8 cellular contexts compared by ENCODE assay signal in genomic region chr10:102114861-102115618, GRCh38. TPM values are rescaled to one million over a fixed set of nuclear protein-coding genes. Genes with fewer than 3 reads are reported as not detected.
DNase-seq lines count a peak whose midpoint lies in the region; ATAC-seq, FAIRE-seq and TF ChIP-seq lines count a peak whose summit lies in the region.

No MANE protein-coding gene starts in this region.

- peaks cover 77% of the 10 kb centered on the region for H3K79me2 ChIP-seq in PC-3 (ENCODE audit: low read length)

- no peak overlapping the region for H3K27ac ChIP-seq in PC-3 (ENCODE audit: low read length)
- peak overlapping the region; percentile 99 for H3K27ac ChIP-seq in esophagus muscularis mucosa (replicated peaks in 1 of 4)
- H3K27ac ChIP-seq in muscle layer of duodenum (ENCODE audit: low read length) = peak overlapping the region; percentile 72

- H4K20me1 ChIP-seq in PC-3 (ENCODE audit: low read length) = peaks cover 10% of the 10 kb centered on the region

- H3K9me2 ChIP-seq in PC-3 (replicated peaks; ENCODE audit: low read length) = no peaks in the 10 kb centered on the region

- DNase-seq in COLO829 (ENCODE audit: low spot score) = peak; percentile 44
- DNase-seq in HTR-8/SVneo (ENCODE audit: insufficient read length, low spot score) = peak; percentile 74
- DNase-seq in PC-3 = peak; percentile 81
- peak; percentile 80 for DNase-seq in activated T-cell treated with anti-CD3 and anti-CD28 coated beads, Interleukin-2, amount 50 U/mL, for 4 hours
- peak; percentile 97 for DNase-seq in esophagus muscularis mucosa (ENCODE audit: extremely low spot score)
- DNase-seq in stimulated activated CD8-positive, alpha-beta memory T cell treated with anti-CD3 and anti-CD28 coated beads, Interleukin-7, amount 100 ng/mL, for 48 hours (ENCODE audit: extremely low read depth in 1 of 2, low read depth in 1 of 2) = peak; percentile 79 to 83

- no peak for TF ChIP-seq CTCF in PC-3 (conservative IDR thresholded peaks at IDR 0.05; ENCODE audit: low read depth, low read length)
- no peak for TF ChIP-seq CTCF in esophagus muscularis mucosa (IDR thresholded peaks at IDR 0.05)

- BruUV-seq in PC-3 (replicated peaks; lab: Mats Ljungman, UMichigan) = no TSS peak

- H3K27me3 ChIP-seq in PC-3 (ENCODE audit: low read length) = no peaks in the 10 kb centered on the region
- H3K27me3 ChIP-seq in esophagus muscularis mucosa = no peaks in the 10 kb centered on the region
- no peaks in the 10 kb centered on the region for H3K27me3 ChIP-seq in muscle layer of duodenum (ENCODE audit: low read depth, low read length)

- POLR2A ChIA-PET in PC-3 (lab: Charles Lee; ENCODE audit: unreplicated experiment) = no interaction called here

- H3K9me3 ChIP-seq in PC-3 (ENCODE audit: low read length) (no peaks in the 10 kb centered on the region), esophagus muscularis mucosa (no peaks in the 10 kb centered on the region), muscle layer of duodenum (ENCODE audit: control insufficient read depth in 1 of 2, low read length in 2 of 2) (no peaks in the 10 kb centered on the region)

- H3K9ac ChIP-seq in PC-3 (ENCODE audit: low read length) = peak overlapping the region; percentile 47; the same call in 1 of the 2 replicates

- peak; percentile 13 for FAIRE-seq in HTR-8/SVneo (lab: Jason Lieb, UNC)

- CTCF ChIA-PET in PC-3 (lab: Charles Lee) = interaction anchor here (0.5 kb wide), 1 partner anchor 1049 kb away, joined by 4 read pairs; no protein-coding TSS in a partner anchor

- no peak for TF ChIP-seq EP300 in esophagus muscularis mucosa (IDR thresholded peaks at IDR 0.05)

- H3K27me3 Mint-ChIP-seq in activated T-cell treated with anti-CD3 and anti-CD28 coated beads, Interleukin-2, amount 50 U/mL, for 4 hours (ENCODE audit: low read depth) = no peaks in the 10 kb centered on the region

- peaks cover 11% of the 10 kb centered on the region for H3K36me3 Mint-ChIP-seq in activated T-cell treated with anti-CD3 and anti-CD28 coated beads, Interleukin-2, amount 50 U/mL, for 4 hours (ENCODE audit: insufficient read depth)

- peak overlapping the region; percentile 60 for H3K4me3 ChIP-seq in PC-3 (ENCODE audit: low read length)
- peak overlapping the region; percentile 59 to 99 (median 82) for H3K4me3 ChIP-seq in esophagus muscularis mucosa
- peak overlapping the region; percentile 60 to 67 for H3K4me3 ChIP-seq in muscle layer of duodenum (ENCODE audit: low read depth in 1 of 2, low read length in 2 of 2)

- 3% methylated on average over 21 of the region's 23 CpGs for WGBS in esophagus muscularis mucosa

- H3K4me2 ChIP-seq in PC-3 (ENCODE audit: low read length) = peak overlapping the region; percentile 89

- ATAC-seq in GM19452 (IDR thresholded peaks at IDR 0.05; ENCODE audit: unreplicated experiment) = peak; percentile 77
- peak; percentile 72 for ATAC-seq in PC-3
- peak; percentile 73 to 74 for ATAC-seq in activated T-cell treated with anti-CD3 and anti-CD28 coated beads, Interleukin-2, amount 50 U/mL, for 4 hours

- intact Hi-C loops in PC-3 (cut with micrococcal nuclease) = no loop called here
- intact Hi-C loops in esophagus muscularis mucosa (cut with DNase I) = no loop called here

- no peaks in the 10 kb centered on the region; the same call in 1 of the 2 replicates for H3K36me3 ChIP-seq in PC-3 (ENCODE audit: low read depth, low read length)
- peaks cover 13 to 17% (median 16%) of the 10 kb centered on the region in 4 donors for H3K36me3 ChIP-seq in esophagus muscularis mucosa
- H3K36me3 ChIP-seq in muscle layer of duodenum (ENCODE audit: control insufficient read depth in 1 of 2, insufficient read depth in 2 of 2, low read length in 2 of 2) = peaks cover 13 to 14% of the 10 kb centered on the region in 2 donors

- TF ChIP-seq POLR2A in esophagus muscularis mucosa (IDR thresholded peaks at IDR 0.05; ENCODE audit: low read depth) = no peak

- no peaks in the 10 kb centered on the region for H3K9me3 Mint-ChIP-seq in activated T-cell treated with anti-CD3 and anti-CD28 coated beads, Interleukin-2, amount 50 U/mL, for 4 hours

- peaks cover 56% of the 10 kb centered on the region for H3K4me1 Mint-ChIP-seq in activated T-cell treated with anti-CD3 and anti-CD28 coated beads, Interleukin-2, amount 50 U/mL, for 4 hours (ENCODE audit: low read depth)

- H3K4me1 ChIP-seq in PC-3 (ENCODE audit: insufficient read depth, low read length) (peaks cover 43% of the 10 kb centered on the region), esophagus muscularis mucosa (peaks cover 64 to 82% (median 77%) of the 10 kb centered on the region in 4 donors), muscle layer of duodenum (ENCODE audit: control insufficient read depth in 1 of 2, insufficient read depth in 2 of 2, low read length in 2 of 2) (peaks cover 41 to 65% of the 10 kb centered on the region in 2 donors)

- H2AFZ ChIP-seq in PC-3 (ENCODE audit: low read length) = peak overlapping the region; percentile 80

- H3F3A ChIP-seq in PC-3 (ENCODE audit: low read length, unreplicated experiment) = no peaks in the 10 kb centered on the region

- H3K4me3 Mint-ChIP-seq in activated T-cell treated with anti-CD3 and anti-CD28 coated beads, Interleukin-2, amount 50 U/mL, for 4 hours = peak overlapping the region; percentile 91

RNA-seq across cellular contexts. Expression of gene LDB1, which starts 5.1 kb away (rescaled TPM):
- 28.3 and 34.2 TPM in 2 replicates for total RNA-seq in PC-3 (2014; rRNA removed)
- 10 to 100 TPM; 55.7 to 59.6 (median 56.2) TPM for total RNA-seq in activated T-cell treated with anti-CD3 and anti-CD28 coated beads, Interleukin-2, amount 50 U/mL, for 4 hours
- 10 to 100 TPM; 59.4 to 79.7 (median 65.6) TPM for total RNA-seq in esophagus muscularis mucosa

RNA-seq across cellular contexts. Expression of gene PPRC1, which starts 17.8 kb away (rescaled TPM):
- total RNA-seq in PC-3 (2014; rRNA removed) = 27.6 and 31.3 TPM in 2 replicates
- total RNA-seq in activated T-cell treated with anti-CD3 and anti-CD28 coated beads, Interleukin-2, amount 50 U/mL, for 4 hours = 100 to 1,000 TPM; 155 to 161 (median 156) TPM
- 10 to 100 TPM; 10.8 to 49.5 (median 20.9) TPM for total RNA-seq in esophagus muscularis mucosa

RNA-seq across cellular contexts. Expression of gene NOLC1, which starts 37.1 kb away (rescaled TPM):
- total RNA-seq in PC-3 (2014; rRNA removed) (69.9 TPM in 2 replicates), esophagus muscularis mucosa (10 to 100 TPM; 28.7 to 83.8 (median 48.5) TPM)
- 100 to 1,000 TPM; 451 to 523 (median 461) TPM for total RNA-seq in activated T-cell treated with anti-CD3 and anti-CD28 coated beads, Interleukin-2, amount 50 U/mL, for 4 hours

RNA-seq across cellular contexts. Expression of gene HPS6, which starts 49.9 kb away (rescaled TPM):
- 24.0 and 26.8 TPM in 2 replicates for total RNA-seq in PC-3 (2014; rRNA removed)
- total RNA-seq in activated T-cell treated with anti-CD3 and anti-CD28 coated beads, Interleukin-2, amount 50 U/mL, for 4 hours = 10 to 100 TPM; 25.4 to 27.7 (median 25.5) TPM
- 10 to 100 TPM; 21.2 to 40.0 (median 28.2) TPM for total RNA-seq in esophagus muscularis mucosa

RNA-seq across cellular contexts. Expression of gene ARMH3, which starts 59.1 kb away (rescaled TPM):
- total RNA-seq in PC-3 (2014; rRNA removed) = 7.8 and 9.7 TPM in 2 replicates
- 10 to 100 TPM; 16.6 to 21.7 (median 21.5) TPM for total RNA-seq in activated T-cell treated with anti-CD3 and anti-CD28 coated beads, Interleukin-2, amount 50 U/mL, for 4 hours
- total RNA-seq in esophagus muscularis mucosa = 10 to 100 TPM; 12.9 to 19.3 (median 16.2) TPM

Comparison
In these comparisons a context has a peak if more than half of its experiments do, and no peak if none do; other contexts are left out.
1. DNase-seq: peak in every context shown above with its lines; median percentile 97 in esophagus muscularis mucosa; 81 in PC-3; 81 in stimulated activated CD8-positive, alpha-beta memory T cell treated with anti-CD3 and anti-CD28 coated beads, Interleukin-7, amount 100 ng/mL, for 48 hours; 80 in activated T-cell treated with anti-CD3 and anti-CD28 coated beads, Interleukin-2, amount 50 U/mL, for 4 hours; 74 in HTR-8/SVneo; 44 in COLO829.